ENCODE assay signal across 19 cellular contexts in the genomic region with DNA sequence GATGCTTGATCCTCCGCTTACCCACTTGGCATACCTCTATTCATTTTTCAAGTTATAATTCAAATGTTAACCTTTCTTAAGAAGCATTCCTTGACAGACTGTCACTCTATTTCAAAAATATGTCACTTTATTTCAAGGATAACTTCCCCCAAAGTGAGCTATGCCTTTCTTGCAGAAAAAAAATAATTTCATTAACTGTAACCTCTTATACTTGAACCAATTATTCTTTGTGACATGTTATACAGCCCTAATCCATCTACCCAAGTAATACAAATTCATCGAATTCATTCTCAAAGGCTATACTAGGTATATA.
"Had no signal": no experiment of that assay in that cellular context is flagged by ENCODE, and none has a peak within 500 bp of the region (broad histone marks: within the 10 kb centered on the region; RNA-seq: fewer than 3 reads in every experiment).

No MANE protein-coding gene starts in this region.

- DNase-seq: effector CD4-positive, alpha-beta T cell; endodermal cell; foreskin keratinocyte; head of caudate nucleus; left ventricle myocardium superior; psoas muscle; spleen; stimulated activated CD4-positive, alpha-beta T cell treated with anti-CD3 and anti-CD28 coated beads, Interleukin-15, amount 100 ng/mL, for 24 hours; stimulated activated CD4-positive, alpha-beta T cell treated with anti-CD3 and anti-CD28 coated beads, Interleukin-1b, Interleukin-23, amount 100 ng/mL, for 48 hours; stimulated activated CD4-positive, alpha-beta T cell treated with anti-CD3 and anti-CD28 coated beads, Interleukin-4, amount 100 ng/mL, for 24 hours; stimulated activated naive B cell treated with anti-CD40 and anti-IgM and Interleukin-4, amounts not matched to agents 10 μg/mL and 1 μg/mL and 100 μg/mL, for 72 hours; stimulated activated naive CD8-positive, alpha-beta T cell treated with anti-CD3 and anti-CD28 coated beads, Interleukin-15, amount 100 ng/mL, for 72 hours; uterus had no signal

- H3K36me3 Mint-ChIP-seq: natural killer cell treated with Interleukin-12 subunit alpha and Interleukin-12 subunit beta and Interleukin-15 and Interleukin-18, amount 100 ng/mL, for 72 hours; stimulated activated naive B cell treated with anti-CD40 and anti-IgM and Interleukin-4, amounts not matched to agents 10 μg/mL and 1 μg/mL and 100 μg/mL, for 72 hours; type B pancreatic cell had no signal

- H3K9me3 ChIP-seq: mucosa of descending colon, psoas muscle, spleen, uterus had no signal

- H3K4me1 ChIP-seq: psoas muscle, uterus had no signal

- ATAC-seq: natural killer cell treated with Interleukin-12 subunit alpha and Interleukin-12 subunit beta and Interleukin-15 and Interleukin-18, amount 100 ng/mL, for 72 hours; psoas muscle; sciatic nerve; stimulated activated naive B cell treated with anti-CD40 and anti-IgM and Interleukin-4, amounts not matched to agents 10 μg/mL and 1 μg/mL and 100 μg/mL, for 72 hours; stimulated activated naive CD8-positive, alpha-beta T cell treated with anti-CD3 and anti-CD28 coated beads, Interleukin-15, amount 100 ng/mL, for 72 hours had no signal

- H3K27me3 ChIP-seq: foreskin keratinocyte, spleen, uterus had no signal

- H3K27me3 Mint-ChIP-seq: stimulated activated naive CD8-positive, alpha-beta T cell treated with anti-CD3 and anti-CD28 coated beads, Interleukin-15, amount 100 ng/mL, for 72 hours; type B pancreatic cell had no signal

- H2AFZ ChIP-seq: parathyroid adenoma had no signal

- H3K4me3 ChIP-seq: coronary artery, mucosa of descending colon, psoas muscle, spleen, uterus had no signal

- H3K27ac ChIP-seq: coronary artery, foreskin keratinocyte, parathyroid adenoma, psoas muscle, spleen, uterus had no signal

- H3K27ac Mint-ChIP-seq: endodermal cell; natural killer cell treated with Interleukin-12 subunit alpha and Interleukin-12 subunit beta and Interleukin-15 and Interleukin-18, amount 100 ng/mL, for 72 hours; stimulated activated naive B cell treated with anti-CD40 and anti-IgM and Interleukin-4, amounts not matched to agents 10 μg/mL and 1 μg/mL and 100 μg/mL, for 72 hours; stimulated activated naive CD8-positive, alpha-beta T cell treated with anti-CD3 and anti-CD28 coated beads, Interleukin-15, amount 100 ng/mL, for 72 hours had no signal

- H3K36me3 ChIP-seq: spleen, uterus had no signal

- H3K79me2 ChIP-seq: parathyroid adenoma had no signal

- H3K9me3 Mint-ChIP-seq: endodermal cell; natural killer cell treated with Interleukin-12 subunit alpha and Interleukin-12 subunit beta and Interleukin-15 and Interleukin-18, amount 100 ng/mL, for 72 hours; stimulated activated naive B cell treated with anti-CD40 and anti-IgM and Interleukin-4, amounts not matched to agents 10 μg/mL and 1 μg/mL and 100 μg/mL, for 72 hours; stimulated activated naive CD8-positive, alpha-beta T cell treated with anti-CD3 and anti-CD28 coated beads, Interleukin-15, amount 100 ng/mL, for 72 hours; type B pancreatic cell had no signal

- H3K9ac ChIP-seq: parathyroid adenoma had no signal

- H3K4me3 Mint-ChIP-seq: endodermal cell; natural killer cell treated with Interleukin-12 subunit alpha and Interleukin-12 subunit beta and Interleukin-15 and Interleukin-18, amount 100 ng/mL, for 72 hours; stimulated activated naive B cell treated with anti-CD40 and anti-IgM and Interleukin-4, amounts not matched to agents 10 μg/mL and 1 μg/mL and 100 μg/mL, for 72 hours; stimulated activated naive CD8-positive, alpha-beta T cell treated with anti-CD3 and anti-CD28 coated beads, Interleukin-15, amount 100 ng/mL, for 72 hours had no signal
